ENCODE assay signal across 9 cellular contexts in the genomic region with DNA sequence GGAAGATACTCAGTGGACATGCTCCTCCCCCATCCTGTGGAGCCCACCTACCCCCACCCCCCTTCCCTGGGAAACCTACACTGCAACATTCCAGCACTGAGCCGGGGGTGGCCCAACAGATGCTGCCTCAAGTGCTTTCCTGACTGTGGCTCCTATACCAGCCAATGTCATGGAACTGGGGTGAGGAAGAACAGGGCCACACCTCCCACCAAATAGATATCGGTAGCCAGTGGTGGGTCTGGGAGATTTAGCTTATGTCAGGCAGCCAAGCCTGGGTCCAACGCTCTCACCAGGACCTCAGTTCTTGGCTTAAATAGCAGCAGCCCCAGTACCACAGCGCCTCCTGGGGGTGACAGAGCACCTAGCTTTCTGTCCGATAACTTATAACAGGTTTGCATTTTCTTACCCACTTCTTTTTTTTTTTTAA. TPM values are rescaled to one million over a fixed set of nuclear protein-coding genes. Genes with fewer than 3 reads are reported as not detected.
A peak's percentile ranks its signal among the peaks of the same experiment; 100 is the strongest.
DNase-seq lines count a peak whose midpoint lies in the region; ATAC-seq, FAIRE-seq and TF ChIP-seq lines count a peak whose summit lies in the region.
"Had no signal": no experiment of that assay in that cellular context is flagged by ENCODE, and none has a peak within 500 bp of the region (broad histone marks: within the 10 kb centered on the region; RNA-seq: fewer than 3 reads in every experiment).

No MANE protein-coding gene starts in this region.

- peak; percentile 54 for FAIRE-seq in G401.6 (lab: Jason Lieb, UNC)

- H3K9me3 ChIP-seq in upper lobe of left lung = no peaks in the 10 kb centered on the region

- H3K36me3 ChIP-seq in upper lobe of left lung = peaks cover 0 to 6% (median 0%) of the 10 kb centered on the region in 4 donors

- no peaks in the 10 kb centered on the region for H3K4me1 ChIP-seq in upper lobe of left lung

- TF ChIP-seq POLR2A in upper lobe of left lung (IDR thresholded peaks at IDR 0.05) = no peak

- no peak overlapping the region for H3K4me3 ChIP-seq in fibroblast of the aortic adventitia (ENCODE audit: low read depth, low read length)
- H3K4me3 ChIP-seq in upper lobe of left lung = no peak overlapping the region
- H3K4me3 ChIP-seq: SK-N-MC had no signal

- DNase-seq in NCI-H226 (peak; percentile 58), activated T-cell treated with anti-CD3 and anti-CD28 coated beads for 1 hour (ENCODE audit: low read depth) (peak; percentile 20), fibroblast of the aortic adventitia (ENCODE audit: low read depth) (peak; percentile 78), omental fat pad (ENCODE audit: low spot score) (peak; percentile 52), upper lobe of left lung (peak in 1 of 2 donors; percentile 29)

- TF ChIP-seq CTCF in fibroblast of the aortic adventitia (IDR thresholded peaks at IDR 0.05; ENCODE audit: insufficient read depth, low read length) = peak; percentile 92
- TF ChIP-seq CTCF in omental fat pad (IDR thresholded peaks at IDR 0.05) = no peak
- peak in 5 of 6 experiments; percentile 22 to 52 (median 51) for TF ChIP-seq CTCF in upper lobe of left lung (IDR thresholded peaks at IDR 0.05)

- no peak for TF ChIP-seq EP300 in upper lobe of left lung (IDR thresholded peaks at IDR 0.05)

- 55 to 61% methylated on average over 5 of the region's 5 CpGs for WGBS in upper lobe of left lung, 2 donors

- no peak overlapping the region for H3K27ac ChIP-seq in upper lobe of left lung
- H3K27ac ChIP-seq: SK-N-MC had no signal

- peak; percentile 21 for ATAC-seq in omental fat pad (ENCODE audit: low FRiP score)
- ATAC-seq in upper lobe of left lung (ENCODE audit: low FRiP score in 2 of 2) = peak; percentile 46 to 84
- no peak for ATAC-seq in HG03159 (IDR thresholded peaks at IDR 0.05; ENCODE audit: unreplicated experiment)
- ATAC-seq in HG02852 (IDR thresholded peaks at IDR 0.05; ENCODE audit: unreplicated experiment) = no peak

- H3K27me3 ChIP-seq in upper lobe of left lung = no peaks in the 10 kb centered on the region

RNA-seq across cellular contexts. Expression of a gene that starts 30.3 kb away (rescaled TPM):
- 0.90 and 13.6 TPM in 2 replicates for total RNA-seq in fibroblast of the aortic adventitia (ENCODE audit: low replicate concordance)
- total RNA-seq in omental fat pad = 1 to 10 TPM in 2 of 4 donors, under 1 TPM in 2; 0.19 to 2.9 (median 1.5) TPM
- 1 to 10 TPM in 2 of 6 donors, under 1 TPM in 2, not detected in 2; 0.30 to 1.5 (median 0.93) TPM for total RNA-seq in upper lobe of left lung

Comparison
In these comparisons a context has a peak if more than half of its experiments do, and no peak if none do; other contexts are left out.
1. CTCF ChIP-seq: peak in fibroblast of the aortic adventitia (single experiment) and upper lobe of left lung (5 of 6); none in omental fat pad (0 of 3).
2. ATAC-seq: peak in omental fat pad (single experiment) and upper lobe of left lung (2 of 2); none in HG03159 (single experiment) and HG02852 (single experiment).